Comparison of ENCODE assay signal across 8 cellular contexts in genomic region chr4:128528793-128529553, GRCh38.
DNase-seq lines count a peak whose midpoint lies in the region; ATAC-seq and TF ChIP-seq lines count a peak whose summit lies in the region.

No MANE protein-coding gene starts in this region.

- H3K27me3 ChIP-seq in GM23248 (replicated peaks; ENCODE audit: insufficient read depth) (no peaks in the 10 kb centered on the region), adrenal gland (no peaks in the 10 kb centered on the region), sigmoid colon (no peaks in the 10 kb centered on the region)
- H3K27me3 ChIP-seq in effector memory CD4-positive, alpha-beta T cell (replicated peaks; ENCODE audit: control insufficient read depth, insufficient read depth, low read length, poor library complexity, severe bottlenecking), result no peaks in the 10 kb centered on the region

- peak; percentile 98 for DNase-seq in GM23248
- DNase-seq in adrenal gland, result peak in 6 of 7 donors; percentile 57 to 77 (median 69)
- no peak for DNase-seq in left ventricle myocardium superior
- no peak for DNase-seq in sigmoid colon
- no peak for DNase-seq in midbrain (lab: John Stamatoyannopoulos, UW)
- DNase-seq in effector memory CD4-positive, alpha-beta T cell, result no peak
- DNase-seq in HUDEP-2 (lab: John Stamatoyannopoulos, UW; ENCODE audit: unreplicated experiment in 76 of 76), result no peak

- H2AFZ ChIP-seq in GM23248, result no peak overlapping the region

- no peaks in the 10 kb centered on the region for H3K79me2 ChIP-seq in GM23248 (ENCODE audit: insufficient read depth)

- H3K27ac ChIP-seq in GM23248 (peak overlapping the region; percentile 97), adrenal gland (peak overlapping the region in 4 of 5 donors; percentile 46 to 81 (median 54)), sigmoid colon (peak overlapping the region; percentile 10 to 77 (median 72))
- H3K27ac ChIP-seq in effector memory CD4-positive, alpha-beta T cell (ENCODE audit: insufficient read depth, low read length, poor library complexity, severe bottlenecking), result no peak overlapping the region

- ATAC-seq in left ventricle myocardium superior (peak; percentile 96), HG03108 (IDR thresholded peaks at IDR 0.05; ENCODE audit: unreplicated experiment) (no peak)

- H3K9me2 ChIP-seq in GM23248 (ENCODE audit: insufficient read depth), result no peaks in the 10 kb centered on the region

- no peak for TF ChIP-seq POLR2A in adrenal gland (IDR thresholded peaks at IDR 0.05)
- TF ChIP-seq POLR2A in sigmoid colon (IDR thresholded peaks at IDR 0.05), result no peak

- H4K20me1 ChIP-seq in GM23248 (ENCODE audit: insufficient read depth), result no peaks in the 10 kb centered on the region

- H3K4me2 ChIP-seq in GM23248 (ENCODE audit: unreplicated experiment), result peak overlapping the region; percentile 1

- TF ChIP-seq EP300 in sigmoid colon (IDR thresholded peaks at IDR 0.05), result peak in 1 of 4 donors; percentile 55

- WGBS in GM23248 (ENCODE audit: low coverage in 1 of 2, low lambda C conversion rate in 2 of 2, missing lambda C conversion rate in 2 of 2), 2 experiments, result 15 to 18% methylated on average over 4 of the region's 4 CpGs
- 57 to 67% (median 61%) methylated on average over 4 of the region's 4 CpGs for WGBS in adrenal gland, 4 donors
- WGBS in sigmoid colon, 2 donors, result 84 to 89% methylated on average over 4 of the region's 4 CpGs

- H3K9me3 ChIP-seq in GM23248 (ENCODE audit: low read depth), result no peaks in the 10 kb centered on the region
- no peaks in the 10 kb centered on the region for H3K9me3 ChIP-seq in adrenal gland (replicated peaks in 1 of 3)
- no peaks in the 10 kb centered on the region for H3K9me3 ChIP-seq in sigmoid colon
- no peaks in the 10 kb centered on the region for H3K9me3 ChIP-seq in effector memory CD4-positive, alpha-beta T cell (ENCODE audit: control insufficient read depth, low read length)

- H3F3A ChIP-seq in GM23248 (ENCODE audit: insufficient read depth), result peaks cover 44% of the 10 kb centered on the region

- H3K4me3 ChIP-seq in GM23248 (no peak overlapping the region), adrenal gland (no peak overlapping the region), sigmoid colon (no peak overlapping the region)
- no peak overlapping the region for H3K4me3 ChIP-seq in effector memory CD4-positive, alpha-beta T cell (ENCODE audit: insufficient read depth, low read depth, low read length, poor library complexity, severe bottlenecking)

- TF ChIP-seq CTCF in adrenal gland (IDR thresholded peaks at IDR 0.05) (no peak), sigmoid colon (IDR thresholded peaks at IDR 0.05) (no peak)

- in situ Hi-C loops in GM23248 (cut with MboI), result no loop called here

- H3K36me3 ChIP-seq in GM23248 (ENCODE audit: low read depth) (no peaks in the 10 kb centered on the region), adrenal gland (replicated peaks in 1 of 2) (no peaks in the 10 kb centered on the region), sigmoid colon (no peaks in the 10 kb centered on the region)
- no peaks in the 10 kb centered on the region for H3K36me3 ChIP-seq in effector memory CD4-positive, alpha-beta T cell (ENCODE audit: control insufficient read depth, insufficient read depth, low read length)

- no peak overlapping the region for H3K9ac ChIP-seq in GM23248

- intact Hi-C loops in adrenal gland (cut with DNase I), result no loop called here
- intact Hi-C loops in left ventricle myocardium superior (cut with micrococcal nuclease), result no loop called here
- intact Hi-C loops in sigmoid colon (cut with DNase I), result no loop called here

- H3K4me1 ChIP-seq in GM23248 (ENCODE audit: insufficient read depth), result peaks cover 59% of the 10 kb centered on the region
- H3K4me1 ChIP-seq in adrenal gland (replicated peaks in 1 of 2), result peaks cover 7 to 24% of the 10 kb centered on the region in 2 donors
- peaks cover 0 to 47% (median 21%) of the 10 kb centered on the region in 4 donors for H3K4me1 ChIP-seq in sigmoid colon
- no peaks in the 10 kb centered on the region for H3K4me1 ChIP-seq in effector memory CD4-positive, alpha-beta T cell (ENCODE audit: control insufficient read depth, insufficient read depth, low read length, poor library complexity, severe bottlenecking)

Comparison
In these comparisons a context has a peak if more than half of its experiments do, and no peak if none do; other contexts are left out.
1. DNase-seq: peak in GM23248 (single experiment) and adrenal gland (6 of 7); none in left ventricle myocardium superior (single experiment), sigmoid colon (single experiment), midbrain (single experiment), effector memory CD4-positive, alpha-beta T cell (0 of 3) and HUDEP-2 (0 of 76).